In genomic region chr17:71407972-71408371, GRCh38 we compare ENCODE assay signal across 13 cellular contexts.
DNase-seq lines count a peak whose midpoint lies in the region; TF ChIP-seq lines count a peak whose summit lies in the region.
"Had no signal": no experiment of that assay in that cellular context is flagged by ENCODE, and none has a peak within 500 bp of the region (broad histone marks: within the 10 kb centered on the region; RNA-seq: fewer than 3 reads in every experiment).

No MANE protein-coding gene starts in this region.

- no peaks in the 10 kb centered on the region for H3K27me3 ChIP-seq in trophoblast cell (ENCODE audit: insufficient read depth, low read length)
- H3K27me3 ChIP-seq: BLaER1 had no signal

- no peak overlapping the region for H3K4ac ChIP-seq in trophoblast cell (ENCODE audit: low read depth, low read length)

- H2BK120ac ChIP-seq in trophoblast cell (ENCODE audit: insufficient read depth, low read length, poor library complexity) = no peak overlapping the region

- H3K18ac ChIP-seq in trophoblast cell (ENCODE audit: low read length) = no peak overlapping the region

- H2AFZ ChIP-seq in OCI-LY7 (ENCODE audit: low read length) = peak overlapping the region; percentile 21; the same call in 1 of the 2 replicates
- no peak overlapping the region for H2AFZ ChIP-seq in trophoblast cell (ENCODE audit: insufficient read depth, low read length, poor library complexity)
- H2AFZ ChIP-seq: GM23248 had no signal

- intact Hi-C loops in OCI-LY7 (cut with micrococcal nuclease; ENCODE audit: unreplicated experiment) = no loop called here

- peak; percentile 43 for DNase-seq in NCI-H2171 treated with DMSO at 0.1 percent for 48 hours (lab: John Stamatoyannopoulos, UW)
- no peak for DNase-seq in NCI-H2171 (lab: John Stamatoyannopoulos, UW)
- DNase-seq in OCI-LY7 (ENCODE audit: low spot score) = no peak
- DNase-seq in fibroblast of mammary gland (ENCODE audit: low read depth) = peak; percentile 8
- no peak for DNase-seq in trophoblast cell
- no peak for DNase-seq in NCI-H526 (lab: John Stamatoyannopoulos, UW)
- no peak for DNase-seq in midbrain (lab: John Stamatoyannopoulos, UW)
- DNase-seq: 8988T; AML-193; Caco-2; CD8-positive, alpha-beta memory T cell; GM23248 had no signal

- no TSS peak for BruUV-seq in OCI-LY7 (replicated peaks; lab: Mats Ljungman, UMichigan)

- no peak overlapping the region for H2AK5ac ChIP-seq in trophoblast cell (ENCODE audit: low read length)

- no peak overlapping the region for H3K14ac ChIP-seq in trophoblast cell (ENCODE audit: low read length)

- H4K8ac ChIP-seq in trophoblast cell (ENCODE audit: low read depth, low read length) = no peak overlapping the region

- no peak overlapping the region for H3K9ac ChIP-seq in trophoblast cell (ENCODE audit: low read length)
- H3K9ac ChIP-seq: BLaER1, GM23248 had no signal

- no peak overlapping the region for H2BK5ac ChIP-seq in trophoblast cell (ENCODE audit: low read depth, low read length, poor library complexity)

- WGBS in trophoblast cell (ENCODE audit: extremely low coverage, insufficient coverage, insufficient read length) = no CpG with 5 or more reads among the region's 9 CpGs

- no peak overlapping the region for H4K91ac ChIP-seq in trophoblast cell (ENCODE audit: low read depth, low read length)

- no peak overlapping the region for H3K4me3 ChIP-seq in OCI-LY7 (ENCODE audit: low read depth, low read length, poor library complexity, severe bottlenecking)
- no peak overlapping the region for H3K4me3 ChIP-seq in fibroblast of mammary gland (ENCODE audit: control insufficient read depth, low read depth, low read length)
- no peak overlapping the region for H3K4me3 ChIP-seq in trophoblast cell (ENCODE audit: low read depth, low read length)
- H3K4me3 ChIP-seq: BLaER1, GM23248 had no signal

- H3K79me1 ChIP-seq in trophoblast cell (ENCODE audit: low read length) = peaks cover 3% of the 10 kb centered on the region

- POLR2A ChIA-PET in OCI-LY7 (lab: Charles Lee) = interaction anchor here (0.6 to 2.3 kb wide), 7 partner anchors 12 to 123 kb away, joined by 3 to 12 read pairs (median 3); no protein-coding TSS in a partner anchor

- H3K9me2 ChIP-seq in OCI-LY7 (ENCODE audit: insufficient read depth, low read length) = no peaks in the 10 kb centered on the region

- H3K27ac ChIP-seq in OCI-LY7 (ENCODE audit: low read depth, low read length, poor library complexity, severe bottlenecking) = no peak overlapping the region
- no peak overlapping the region for H3K27ac ChIP-seq in trophoblast cell (ENCODE audit: low read depth, low read length)
- H3K27ac ChIP-seq: BLaER1, GM23248 had no signal

- CTCF ChIA-PET in OCI-LY7 (lab: Charles Lee; ENCODE audit: unreplicated experiment) = no interaction called here

- H3K36me3 ChIP-seq in OCI-LY7 (ENCODE audit: insufficient read depth, low read length) (no peaks in the 10 kb centered on the region), trophoblast cell (ENCODE audit: control insufficient read depth in 1 of 2, insufficient read depth in 2 of 2, low read length in 2 of 2) (no peaks in the 10 kb centered on the region)
- H3K36me3 ChIP-seq: BLaER1 had no signal

- H4K20me1 ChIP-seq in OCI-LY7 (ENCODE audit: insufficient read depth, low read length) = no peaks in the 10 kb centered on the region
- H4K20me1 ChIP-seq: BLaER1 had no signal

- H2BK12ac ChIP-seq in trophoblast cell (ENCODE audit: low read length) = peak overlapping the region; percentile 17

- H3K79me2 ChIP-seq in OCI-LY7 (ENCODE audit: insufficient read depth, low read depth, low read length) (no peaks in the 10 kb centered on the region), trophoblast cell (ENCODE audit: control insufficient read depth, insufficient read depth, low read length, poor library complexity) (no peaks in the 10 kb centered on the region)

- no peak for TF ChIP-seq CTCF in OCI-LY7 (conservative IDR thresholded peaks at IDR 0.05; ENCODE audit: low read length)
- TF ChIP-seq CTCF in fibroblast of mammary gland (conservative IDR thresholded peaks at IDR 0.05; ENCODE audit: control insufficient read depth, insufficient read depth, low read depth, low read length) = no peak

- peaks cover 36% of the 10 kb centered on the region for H3K4me1 ChIP-seq in OCI-LY7 (ENCODE audit: insufficient read depth, low read length, poor library complexity, severe bottlenecking)
- H3K4me1 ChIP-seq in trophoblast cell (ENCODE audit: control insufficient read depth in 1 of 2, insufficient read depth in 2 of 2, low read length in 2 of 2) = peaks cover 0 to 2% of the 10 kb centered on the region in 2 experiments
- H3K4me1 ChIP-seq: BLaER1, Caco-2 had no signal

- no peaks in the 10 kb centered on the region for H3K9me3 ChIP-seq in OCI-LY7 (ENCODE audit: low read length)
- H3K9me3 ChIP-seq in trophoblast cell (ENCODE audit: insufficient read depth, low read depth, low read length) = no peaks in the 10 kb centered on the region
- H3K9me3 ChIP-seq: BLaER1, Caco-2 had no signal

- H4K12ac ChIP-seq in trophoblast cell (ENCODE audit: low read depth, low read length) = no peak overlapping the region

- H3K4me2 ChIP-seq in OCI-LY7 (ENCODE audit: low read length) = peak overlapping the region; percentile 0; the same call in 1 of the 2 replicates
- H3K4me2 ChIP-seq in trophoblast cell (ENCODE audit: low read length) = no peak overlapping the region
- H3K4me2 ChIP-seq: BLaER1 had no signal

- H3K23ac ChIP-seq in trophoblast cell (ENCODE audit: low read length) = no peak overlapping the region

Comparison
In these comparisons a context has a peak if more than half of its experiments do, and no peak if none do; other contexts are left out.
1. DNase-seq: peak in NCI-H2171 treated with DMSO at 0.1 percent for 48 hours (single experiment) and fibroblast of mammary gland (single experiment); none in NCI-H2171 (single experiment), OCI-LY7 (single experiment), trophoblast cell (0 of 2), NCI-H526 (0 of 2) and midbrain (single experiment).